Comparison of ENCODE assay signal across 1 cellular context in genomic region chr6:106608080-106608668, GRCh38.
A peak's percentile ranks its signal among the peaks of the same experiment; 100 is the strongest.
TF ChIP-seq lines count a peak whose summit lies in the region.

No MANE protein-coding gene starts in this region.

TF ChIP-seq in HepG2, 621 proteins besides CTCF, POLR2A, EP300 and RAD21:
- TF ChIP-seq ZNF264 (CRISPR knock-in tag; IDR thresholded peaks at IDR 0.05), result no peak
- peak; percentile 82 for TF ChIP-seq SMC3 (IDR thresholded peaks at IDR 0.05; ENCODE audit: low read length)
- TF ChIP-seq SOX5 (CRISPR knock-in tag; IDR thresholded peaks at IDR 0.05; ENCODE audit: borderline replicate concordance), result 0 out of 2 replicates have a peak, but pooled peaks have one; percentile 30
- TF ChIP-seq STAG1 (CRISPR knock-in tag; IDR thresholded peaks at IDR 0.05), result peak; percentile 79
